Comparison of ENCODE assay signal across 10 cellular contexts in the genomic region with DNA sequence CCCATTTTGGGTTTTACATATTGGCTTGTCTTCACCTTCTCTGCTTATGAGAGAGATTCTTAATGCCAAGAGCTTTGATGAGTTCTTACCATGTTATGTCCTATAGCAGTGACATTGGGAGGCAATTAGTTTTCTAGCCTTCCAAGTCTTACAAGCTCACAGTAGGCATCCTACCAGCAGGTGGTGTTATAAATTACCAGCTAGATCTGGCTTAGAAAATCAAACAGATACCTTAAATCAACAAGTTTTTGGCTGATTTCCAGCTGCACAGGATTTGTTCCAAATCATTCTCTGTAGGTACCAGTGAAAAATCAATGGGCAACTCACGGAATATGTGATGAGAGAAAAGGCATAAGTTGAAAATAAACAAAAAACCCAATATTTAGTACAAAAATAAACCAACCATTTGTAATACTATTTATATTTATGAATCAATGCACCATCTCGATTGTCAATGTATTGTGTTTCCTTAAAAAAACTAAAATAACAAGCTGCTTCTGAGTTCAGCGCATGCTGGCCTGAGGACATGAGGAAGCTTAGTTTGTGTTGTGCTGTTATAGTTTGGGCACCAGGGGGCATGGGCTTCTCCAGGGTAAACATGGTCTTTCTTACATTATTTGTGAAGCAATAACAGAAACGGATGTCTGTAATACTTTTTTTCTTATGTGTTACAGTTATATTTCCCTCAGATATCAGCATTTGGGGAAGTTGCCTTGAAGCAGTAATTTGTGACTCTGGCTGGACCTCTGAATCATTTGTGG. TPM values are rescaled to one million over a fixed set of nuclear protein-coding genes. Genes with fewer than 3 reads are reported as not detected.
DNase-seq lines count a peak whose midpoint lies in the region; ATAC-seq and TF ChIP-seq lines count a peak whose summit lies in the region.
"Had no signal": no experiment of that assay in that cellular context is flagged by ENCODE, and none has a peak within 500 bp of the region (broad histone marks: within the 10 kb centered on the region; RNA-seq: fewer than 3 reads in every experiment).

No MANE protein-coding gene starts in this region.

- H3K36me3 ChIP-seq in OCI-LY7 (ENCODE audit: insufficient read depth, low read length): no peaks in the 10 kb centered on the region

- H3K4me3 ChIP-seq in OCI-LY7 (ENCODE audit: low read depth, low read length, poor library complexity, severe bottlenecking): no peak overlapping the region

- H3K9me2 ChIP-seq in OCI-LY7 (ENCODE audit: insufficient read depth, low read length): no peaks in the 10 kb centered on the region

- ATAC-seq in HG03520 (IDR thresholded peaks at IDR 0.05; ENCODE audit: unreplicated experiment) (peak; percentile 55), GM21737 (IDR thresholded peaks at IDR 0.05; ENCODE audit: unreplicated experiment) (no peak), HG02870 (IDR thresholded peaks at IDR 0.05; ENCODE audit: unreplicated experiment) (no peak)

- no peaks in the 10 kb centered on the region for H3K9me3 ChIP-seq in OCI-LY7 (ENCODE audit: low read length)

- no peak overlapping the region for H3K4me2 ChIP-seq in OCI-LY7 (ENCODE audit: low read length)

- intact Hi-C loops in OCI-LY7 (cut with micrococcal nuclease; ENCODE audit: unreplicated experiment): no loop called here

- DNase-seq in OCI-LY7 (ENCODE audit: low spot score) (no peak), iPS-NIHi7 (ENCODE audit: extremely low spot score) (peak; percentile 37), hepatic stellate cell (ENCODE audit: low spot score) (no peak), foreskin melanocyte (no peak)
- DNase-seq: hippocampal formation had no signal

- POLR2A ChIA-PET in OCI-LY7 (lab: Charles Lee): interaction anchor here (1.0 kb wide), 1 partner anchor 9 kb away, joined by 3 read pairs; no protein-coding TSS in a partner anchor

- no peaks in the 10 kb centered on the region for H3K79me2 ChIP-seq in OCI-LY7 (ENCODE audit: insufficient read depth, low read depth, low read length)

- peak; percentile 45 for TF ChIP-seq CTCF in GM12873 (IDR thresholded peaks at IDR 0.05; ENCODE audit: insufficient read depth, low read depth, low read length, missing control alignments)
- peak; percentile 42; the same call in 1 of the 2 replicates for TF ChIP-seq CTCF in OCI-LY7 (conservative IDR thresholded peaks at IDR 0.05; ENCODE audit: low read length)

- no peaks in the 10 kb centered on the region for H3K4me1 ChIP-seq in OCI-LY7 (ENCODE audit: insufficient read depth, low read length, poor library complexity, severe bottlenecking)

- BruUV-seq in OCI-LY7 (replicated peaks; lab: Mats Ljungman, UMichigan): no TSS peak

- CTCF ChIA-PET in OCI-LY7 (lab: Charles Lee; ENCODE audit: unreplicated experiment): no interaction called here

- no peak overlapping the region for H3K27ac ChIP-seq in OCI-LY7 (ENCODE audit: low read depth, low read length, poor library complexity, severe bottlenecking)

- H4K20me1 ChIP-seq in OCI-LY7 (ENCODE audit: insufficient read depth, low read length): no peaks in the 10 kb centered on the region

- H2AFZ ChIP-seq in OCI-LY7 (ENCODE audit: low read length): no peak overlapping the region

RNA-seq across cellular contexts. Expression of a gene that starts 34.1 kb away (rescaled TPM):
- total RNA-seq in OCI-LY7 (2014; rRNA removed; shearing (Covaris generic)): not detected in 2 replicates
- not detected in 2 replicates for total RNA-seq in OCI-LY7 (2022)
- total RNA-seq: LHCN-M2 had no signal
